ENCODE assay signal across 13 cellular contexts in genomic region chr1:26337206-26337535, GRCh38. TPM values are rescaled to one million over a fixed set of nuclear protein-coding genes. Genes with fewer than 3 reads are reported as not detected.
A peak's percentile ranks its signal among the peaks of the same experiment; 100 is the strongest.
DNase-seq lines count a peak whose midpoint lies in the region; TF ChIP-seq lines count a peak whose summit lies in the region.
"Had no signal": no experiment of that assay in that cellular context is flagged by ENCODE, and none has a peak within 500 bp of the region (broad histone marks: within the 10 kb centered on the region; RNA-seq: fewer than 3 reads in every experiment).

No MANE protein-coding gene starts in this region.

- H3K4me1 Mint-ChIP-seq in activated CD4-positive, alpha-beta T cell treated with anti-CD3 and anti-CD28 coated beads, Interleukin-2, amount 10 ng/mL, durations not matched to agents 24 days and 14 days, result peaks cover 3% of the 10 kb centered on the region
- H3K4me1 Mint-ChIP-seq in brain (peaks cover 17% of the 10 kb centered on the region), nephron progenitor cell (peaks cover 46% of the 10 kb centered on the region)

- H3K36me3 Mint-ChIP-seq in activated CD4-positive, alpha-beta T cell treated with anti-CD3 and anti-CD28 coated beads, Interleukin-2, amount 10 ng/mL, durations not matched to agents 24 days and 14 days (ENCODE audit: low read depth), result no peaks in the 10 kb centered on the region
- H3K36me3 Mint-ChIP-seq in brain, result no peaks in the 10 kb centered on the region
- no peaks in the 10 kb centered on the region for H3K36me3 Mint-ChIP-seq in nephron progenitor cell (ENCODE audit: low read depth)

- H3K9ac ChIP-seq in KMS-11, result no peak overlapping the region

- no peak for DNase-seq in activated CD4-positive, alpha-beta T cell treated with anti-CD3 and anti-CD28 coated beads, Interleukin-2, amount 10 ng/mL, durations not matched to agents 24 days and 14 days
- no peak for DNase-seq in activated CD4-positive, alpha-beta T cell treated with anti-CD3 and anti-CD28 coated beads, Interleukin-2, amount 50 U/mL, for 1 hour
- no peak for DNase-seq in nephron progenitor cell
- no peak for DNase-seq in kidney glomerular epithelial cell (lab: John Stamatoyannopoulos, UW)
- no peak for DNase-seq in mesenteric fat pad (ENCODE audit: low spot score)
- DNase-seq in NCI-H82 (lab: John Stamatoyannopoulos, UW), result no peak
- DNase-seq: brain microvascular endothelial cell, tibial artery had no signal

- peaks cover 8% of the 10 kb centered on the region for H3K27me3 Mint-ChIP-seq in activated CD4-positive, alpha-beta T cell treated with anti-CD3 and anti-CD28 coated beads, Interleukin-2, amount 10 ng/mL, durations not matched to agents 24 days and 14 days
- H3K27me3 Mint-ChIP-seq in brain, result peaks cover 40% of the 10 kb centered on the region
- peaks cover 14% of the 10 kb centered on the region for H3K27me3 Mint-ChIP-seq in nephron progenitor cell (ENCODE audit: low read depth, poor library complexity)

- peak overlapping the region; percentile 91 for H2AFZ ChIP-seq in KMS-11 (ENCODE audit: low read depth)

- H3K79me2 ChIP-seq in KMS-11 (ENCODE audit: insufficient read depth, low read depth), result no peaks in the 10 kb centered on the region

- no peaks in the 10 kb centered on the region for H3K36me3 ChIP-seq in KMS-11 (ENCODE audit: insufficient read depth)
- H3K36me3 ChIP-seq: brain microvascular endothelial cell, left ventricle myocardium inferior, spleen, tibial artery had no signal

- H3K27me3 ChIP-seq in KMS-11 (ENCODE audit: insufficient read depth, low read depth), result no peaks in the 10 kb centered on the region
- H3K27me3 ChIP-seq: brain microvascular endothelial cell had no signal

- H4K20me1 ChIP-seq in KMS-11 (ENCODE audit: insufficient read depth), result no peaks in the 10 kb centered on the region

- peak overlapping the region; percentile 43 for H3K4me3 Mint-ChIP-seq in activated CD4-positive, alpha-beta T cell treated with anti-CD3 and anti-CD28 coated beads, Interleukin-2, amount 10 ng/mL, durations not matched to agents 24 days and 14 days
- H3K4me3 Mint-ChIP-seq in brain, result peak overlapping the region in 3 of 5 experiments; percentile 50 to 91 (median 73)
- H3K4me3 Mint-ChIP-seq in nephron progenitor cell, result peak overlapping the region; percentile 58

- no peak overlapping the region for H3K27ac ChIP-seq in KMS-11
- H3K27ac ChIP-seq: brain microvascular endothelial cell, left ventricle myocardium inferior, tibial artery had no signal

- no peak overlapping the region for H3K27ac Mint-ChIP-seq in activated CD4-positive, alpha-beta T cell treated with anti-CD3 and anti-CD28 coated beads, Interleukin-2, amount 10 ng/mL, durations not matched to agents 24 days and 14 days
- H3K27ac Mint-ChIP-seq in brain (no peak overlapping the region), nephron progenitor cell (no peak overlapping the region)

- peak overlapping the region; percentile 71 for H3K4me2 ChIP-seq in KMS-11

- peaks cover 20% of the 10 kb centered on the region for H3K4me1 ChIP-seq in KMS-11 (ENCODE audit: low read depth, poor library complexity, severe bottlenecking)

- intact Hi-C loops in activated CD4-positive, alpha-beta T cell treated with anti-CD3 and anti-CD28 coated beads, Interleukin-2, amount 10 ng/mL, durations not matched to agents 24 days and 14 days (cut with micrococcal nuclease), result loop anchor here (2.0 kb wide), 1 partner anchor 22 kb away; no protein-coding TSS in a partner anchor

- no peak overlapping the region for H3K4me3 ChIP-seq in KMS-11 (IDR thresholded peaks at IDR 0.05; ENCODE audit: insufficient read depth, low read depth, low read length)

- TF ChIP-seq CTCF in KMS-11 (conservative IDR thresholded peaks at IDR 0.05; ENCODE audit: low read depth, low read length) (no peak), brain (conservative IDR thresholded peaks at IDR 0.05) (no peak), nephron progenitor cell (IDR thresholded peaks at IDR 0.05) (no peak)

- no peaks in the 10 kb centered on the region for H3K9me3 Mint-ChIP-seq in activated CD4-positive, alpha-beta T cell treated with anti-CD3 and anti-CD28 coated beads, Interleukin-2, amount 10 ng/mL, durations not matched to agents 24 days and 14 days
- H3K9me3 Mint-ChIP-seq in brain (no peaks in the 10 kb centered on the region), nephron progenitor cell (no peaks in the 10 kb centered on the region)

RNA-seq across cellular contexts. Expression of gene CRYBG2, which starts 16.8 kb away (rescaled TPM):
- total RNA-seq in activated CD4-positive, alpha-beta T cell treated with anti-CD3 and anti-CD28 coated beads, Interleukin-2, amount 10 ng/mL, durations not matched to agents 24 days and 14 days, result 1.1 and 1.4 TPM in 2 replicates
- 3.6 TPM for polyA plus RNA-seq in brain (ENCODE audit: insufficient read depth, low read depth, low replicate concordance)
- total RNA-seq in mesenteric fat pad, result 0.06 TPM
- total RNA-seq: left ventricle myocardium inferior, omental fat pad had no signal

RNA-seq across cellular contexts. Expression of gene CD52, which starts 19.4 kb away (rescaled TPM):
- total RNA-seq in activated CD4-positive, alpha-beta T cell treated with anti-CD3 and anti-CD28 coated beads, Interleukin-2, amount 10 ng/mL, durations not matched to agents 24 days and 14 days, result 295 and 297 TPM in 2 replicates
- polyA plus RNA-seq in brain (ENCODE audit: insufficient read depth, low read depth, low replicate concordance), result 3.6 TPM
- 27.1 TPM for total RNA-seq in mesenteric fat pad

RNA-seq across cellular contexts. Expression of gene UBXN11, which starts 30.7 kb away (rescaled TPM):
- 17.1 and 19.0 TPM in 2 replicates for total RNA-seq in activated CD4-positive, alpha-beta T cell treated with anti-CD3 and anti-CD28 coated beads, Interleukin-2, amount 10 ng/mL, durations not matched to agents 24 days and 14 days
- 31.6 TPM for polyA plus RNA-seq in brain (ENCODE audit: insufficient read depth, low read depth, low replicate concordance)
- 22.2 TPM for total RNA-seq in mesenteric fat pad

RNA-seq across cellular contexts. Expression of gene ZNF683, which starts 35.4 kb away (rescaled TPM):
- total RNA-seq in activated CD4-positive, alpha-beta T cell treated with anti-CD3 and anti-CD28 coated beads, Interleukin-2, amount 10 ng/mL, durations not matched to agents 24 days and 14 days, result not detected in 2 replicates
- polyA plus RNA-seq in brain (ENCODE audit: insufficient read depth, low read depth, low replicate concordance), result not detected
- total RNA-seq in mesenteric fat pad, result not detected
- total RNA-seq: left ventricle myocardium inferior, omental fat pad had no signal

RNA-seq across cellular contexts. Expression of gene SH3BGRL3, which starts 57.3 kb away (rescaled TPM):
- total RNA-seq in activated CD4-positive, alpha-beta T cell treated with anti-CD3 and anti-CD28 coated beads, Interleukin-2, amount 10 ng/mL, durations not matched to agents 24 days and 14 days, result 463 and 474 TPM in 2 replicates
- 278 TPM for polyA plus RNA-seq in brain (ENCODE audit: insufficient read depth, low read depth, low replicate concordance)
- total RNA-seq in mesenteric fat pad, result 229 TPM

Comparison
In these comparisons a context has a peak if more than half of its experiments do, and no peak if none do; other contexts are left out.
1. RNA of gene CD52, which starts 19.4 kb away (total RNA-seq): 295 to 297 TPM in activated CD4-positive, alpha-beta T cell treated with anti-CD3 and anti-CD28 coated beads, Interleukin-2, amount 10 ng/mL, durations not matched to agents 24 days and 14 days; 27.1 TPM in mesenteric fat pad (single experiment); every median in the first group is over 10 times any median in the second.
2. Peak in every context shown above with its lines, with median percentiles within 50 percentile points of each other: H3K4me3 Mint-ChIP-seq.